ENCODE assay signal across 8 cellular contexts in the genomic region with DNA sequence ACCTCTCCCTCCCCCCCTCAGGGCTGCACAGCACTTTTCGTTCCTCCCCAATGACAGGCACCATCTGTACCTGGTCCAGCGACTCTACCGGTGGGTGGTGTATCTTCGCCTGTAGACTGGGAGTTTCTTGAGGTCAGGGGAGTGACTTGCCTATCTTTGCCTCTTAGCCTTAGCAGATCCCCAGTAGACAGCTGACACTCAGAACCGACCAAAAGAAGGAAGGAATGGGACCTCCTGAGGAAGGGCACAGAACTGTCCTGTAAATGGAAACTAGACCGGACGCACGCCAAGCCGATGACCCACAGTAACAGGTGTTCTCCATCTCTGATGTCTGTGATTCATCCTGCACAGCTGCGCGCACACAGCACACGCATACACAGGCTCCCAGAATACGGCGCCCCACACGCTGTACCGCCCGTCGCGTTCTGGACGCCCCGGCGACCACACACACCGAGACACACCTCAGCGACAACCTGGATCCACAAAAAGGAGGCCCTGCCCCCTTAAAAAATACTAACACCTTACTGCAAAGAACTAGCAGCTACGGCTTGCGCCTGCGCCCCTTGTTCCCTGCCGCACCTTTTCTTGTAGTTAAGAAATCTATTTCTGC. TPM values are rescaled to one million over a fixed set of nuclear protein-coding genes. Genes with fewer than 3 reads are reported as not detected.
A peak's percentile ranks its signal among the peaks of the same experiment; 100 is the strongest.
DNase-seq lines count a peak whose midpoint lies in the region; ATAC-seq, FAIRE-seq and TF ChIP-seq lines count a peak whose summit lies in the region.

No MANE protein-coding gene starts in this region.

- H3K4me3 ChIP-seq in right cardiac atrium (ENCODE audit: low read length): peak overlapping the region; percentile 96

- no peaks in the 10 kb centered on the region for H3K9me3 Mint-ChIP-seq in activated naive CD4-positive, alpha-beta T cell treated with anti-CD3 and anti-CD28 coated beads, Interleukin-2, amount 50 U/mL, for 24 hours

- under 1% methylated on average over 28 of the region's 28 CpGs for WGBS in right cardiac atrium

- ATAC-seq in HG03378 (IDR thresholded peaks at IDR 0.05; ENCODE audit: unreplicated experiment): peak; percentile 53
- peak; percentile 50 to 62 for ATAC-seq in right cardiac atrium

- intact Hi-C loops in right cardiac atrium (cut with DNase I): loop anchor here in 1 of 4 donors (10.0 kb wide), 1 partner anchor 64 kb away; no protein-coding TSS in a partner anchor

- H3K27me3 ChIP-seq in right cardiac atrium (ENCODE audit: control insufficient read depth, insufficient read depth): no peaks in the 10 kb centered on the region

- no peaks in the 10 kb centered on the region for H3K4me1 ChIP-seq in right cardiac atrium (ENCODE audit: control insufficient read depth, insufficient read depth, low read length)

- peak; percentile 26 for DNase-seq in CD1c-positive myeloid dendritic cell (ENCODE audit: extremely low spot score)
- peak; percentile 70 for DNase-seq in GM19239 (ENCODE audit: insufficient read length, low spot score)
- peak in 1 of 3 donors; percentile 20 for DNase-seq in right cardiac atrium
- peak; percentile 33 for DNase-seq in renal cortical epithelial cell (ENCODE audit: low read depth)
- no peak for DNase-seq in NCI-H1048 (lab: John Stamatoyannopoulos, UW)

- peaks cover 56% of the 10 kb centered on the region for H3K4me1 Mint-ChIP-seq in activated naive CD4-positive, alpha-beta T cell treated with anti-CD3 and anti-CD28 coated beads, Interleukin-2, amount 50 U/mL, for 24 hours

- no peak overlapping the region for H3K27ac ChIP-seq in right cardiac atrium (ENCODE audit: low read length)

- H3K36me3 Mint-ChIP-seq in activated naive CD4-positive, alpha-beta T cell treated with anti-CD3 and anti-CD28 coated beads, Interleukin-2, amount 50 U/mL, for 24 hours: no peaks in the 10 kb centered on the region

- peak; percentile 96 for FAIRE-seq in GM19239 (lab: Jason Lieb, UNC)

- H3K27ac Mint-ChIP-seq in activated naive CD4-positive, alpha-beta T cell treated with anti-CD3 and anti-CD28 coated beads, Interleukin-2, amount 50 U/mL, for 24 hours: peak overlapping the region; percentile 91

- peak overlapping the region; percentile 95 for H3K4me3 Mint-ChIP-seq in activated naive CD4-positive, alpha-beta T cell treated with anti-CD3 and anti-CD28 coated beads, Interleukin-2, amount 50 U/mL, for 24 hours

- H3K9me3 ChIP-seq in right cardiac atrium (ENCODE audit: control insufficient read depth, low read length): no peaks in the 10 kb centered on the region

- H3K27me3 Mint-ChIP-seq in activated naive CD4-positive, alpha-beta T cell treated with anti-CD3 and anti-CD28 coated beads, Interleukin-2, amount 50 U/mL, for 24 hours: no peaks in the 10 kb centered on the region

TF ChIP-seq in PFSK-1, 5 proteins besides CTCF, POLR2A, EP300 and RAD21:
- TF ChIP-seq, protein P1, sequence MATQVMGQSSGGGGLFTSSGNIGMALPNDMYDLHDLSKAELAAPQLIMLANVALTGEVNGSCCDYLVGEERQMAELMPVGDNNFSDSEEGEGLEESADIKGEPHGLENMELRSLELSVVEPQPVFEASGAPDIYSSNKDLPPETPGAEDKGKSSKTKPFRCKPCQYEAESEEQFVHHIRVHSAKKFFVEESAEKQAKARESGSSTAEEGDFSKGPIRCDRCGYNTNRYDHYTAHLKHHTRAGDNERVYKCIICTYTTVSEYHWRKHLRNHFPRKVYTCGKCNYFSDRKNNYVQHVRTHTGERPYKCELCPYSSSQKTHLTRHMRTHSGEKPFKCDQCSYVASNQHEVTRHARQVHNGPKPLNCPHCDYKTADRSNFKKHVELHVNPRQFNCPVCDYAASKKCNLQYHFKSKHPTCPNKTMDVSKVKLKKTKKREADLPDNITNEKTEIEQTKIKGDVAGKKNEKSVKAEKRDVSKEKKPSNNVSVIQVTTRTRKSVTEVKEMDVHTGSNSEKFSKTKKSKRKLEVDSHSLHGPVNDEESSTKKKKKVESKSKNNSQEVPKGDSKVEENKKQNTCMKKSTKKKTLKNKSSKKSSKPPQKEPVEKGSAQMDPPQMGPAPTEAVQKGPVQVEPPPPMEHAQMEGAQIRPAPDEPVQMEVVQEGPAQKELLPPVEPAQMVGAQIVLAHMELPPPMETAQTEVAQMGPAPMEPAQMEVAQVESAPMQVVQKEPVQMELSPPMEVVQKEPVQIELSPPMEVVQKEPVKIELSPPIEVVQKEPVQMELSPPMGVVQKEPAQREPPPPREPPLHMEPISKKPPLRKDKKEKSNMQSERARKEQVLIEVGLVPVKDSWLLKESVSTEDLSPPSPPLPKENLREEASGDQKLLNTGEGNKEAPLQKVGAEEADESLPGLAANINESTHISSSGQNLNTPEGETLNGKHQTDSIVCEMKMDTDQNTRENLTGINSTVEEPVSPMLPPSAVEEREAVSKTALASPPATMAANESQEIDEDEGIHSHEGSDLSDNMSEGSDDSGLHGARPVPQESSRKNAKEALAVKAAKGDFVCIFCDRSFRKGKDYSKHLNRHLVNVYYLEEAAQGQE (IDR thresholded peaks at IDR 0.05; ENCODE audit: insufficient read depth in 1 of 2, low read depth in 2 of 2, low read length in 2 of 2): no peak
- peak; percentile 37 for TF ChIP-seq FOXP2 (optimal IDR thresholded peaks at IDR 0.05; ENCODE audit: borderline replicate concordance, extremely low read depth, extremely low read length, insufficient read depth)
TF ChIP-seq in PFSK-1: peak in this region for 1.

RNA-seq across cellular contexts. Expression of a gene that starts 0.7 kb away (rescaled TPM):
- 1.4 TPM for polyA plus RNA-seq in PFSK-1 (2012; ENCODE audit: insufficient read length, low read depth)
- total RNA-seq in right cardiac atrium (1 to 10 TPM; 1.7 to 4.7 (median 2.7) TPM), renal cortical epithelial cell (4.0 and 9.9 TPM in 2 replicates)
- 0.95 TPM for polyA plus RNA-seq in right cardiac atrium

RNA-seq across cellular contexts. Expression of a gene that starts 40.6 kb away (rescaled TPM):
- 8.6 TPM for polyA plus RNA-seq in PFSK-1 (2012; ENCODE audit: insufficient read length, low read depth)
- total RNA-seq in right cardiac atrium (10 to 100 TPM; 18.4 to 21.2 (median 20.9) TPM), renal cortical epithelial cell (36.1 and 37.8 TPM in 2 replicates)
- 14.1 TPM for polyA plus RNA-seq in right cardiac atrium
